Comparison of ENCODE assay signal across 30 cellular contexts in genomic region chr6:24778878-24779277, GRCh38. TPM values are rescaled to one million over a fixed set of nuclear protein-coding genes. Genes with fewer than 3 reads are reported as not detected.
A peak's percentile ranks its signal among the peaks of the same experiment; 100 is the strongest.
DNase-seq lines count a peak whose midpoint lies in the region; ATAC-seq and TF ChIP-seq lines count a peak whose summit lies in the region.
"Had no signal": no experiment of that assay in that cellular context is flagged by ENCODE, and none has a peak within 500 bp of the region (broad histone marks: within the 10 kb centered on the region; RNA-seq: fewer than 3 reads in every experiment).

No MANE protein-coding gene starts in this region.

- BruUV-seq in PC-3 (replicated peaks; lab: Mats Ljungman, UMichigan): no TSS peak

- H4K20me1 ChIP-seq in PC-3 (ENCODE audit: low read length): peaks cover 41% of the 10 kb centered on the region
- H4K20me1 ChIP-seq in hepatocyte (ENCODE audit: insufficient read depth, poor library complexity, severe bottlenecking): no peaks in the 10 kb centered on the region

- H3K36me3 Mint-ChIP-seq in CD4-positive, CD25-positive, alpha-beta regulatory T cell: peaks cover 17% of the 10 kb centered on the region

- no peaks in the 10 kb centered on the region for H3F3A ChIP-seq in PC-3 (ENCODE audit: low read length, unreplicated experiment)

- no peaks in the 10 kb centered on the region for H3K9me3 ChIP-seq in CD4-positive, CD25-positive, alpha-beta regulatory T cell (ENCODE audit: control insufficient read depth in 2 of 2, low read length in 2 of 2)
- H3K9me3 ChIP-seq in PC-3 (ENCODE audit: low read length) (no peaks in the 10 kb centered on the region), hepatocyte (ENCODE audit: low read depth) (no peaks in the 10 kb centered on the region), ovary (no peaks in the 10 kb centered on the region)
- H3K9me3 ChIP-seq: left ventricle myocardium inferior had no signal

- H3K4me2 ChIP-seq in PC-3 (ENCODE audit: low read length) (peak overlapping the region; percentile 66), hepatocyte (peak overlapping the region; percentile 79)

- CTCF ChIA-PET in PC-3 (lab: Charles Lee): no interaction called here

- peaks cover 4% of the 10 kb centered on the region for H3K27me3 Mint-ChIP-seq in CD4-positive, CD25-positive, alpha-beta regulatory T cell
- H3K27me3 Mint-ChIP-seq: activated B cell treated with CpG ODN at 0.5 μM for 24 hours; brain; naive thymus-derived CD4-positive, alpha-beta T cell had no signal

- no peaks in the 10 kb centered on the region for H3K27me3 ChIP-seq in CD4-positive, CD25-positive, alpha-beta regulatory T cell (ENCODE audit: control insufficient read depth, insufficient read depth, low read length)
- no peaks in the 10 kb centered on the region for H3K27me3 ChIP-seq in PC-3 (ENCODE audit: low read length)
- H3K27me3 ChIP-seq in hepatocyte: no peaks in the 10 kb centered on the region
- H3K27me3 ChIP-seq in ovary: no peaks in the 10 kb centered on the region

- peak overlapping the region; percentile 39 for H3K4me3 ChIP-seq in CD4-positive, CD25-positive, alpha-beta regulatory T cell (ENCODE audit: low read depth, low read length)
- H3K4me3 ChIP-seq in PC-3 (ENCODE audit: low read length) (peak overlapping the region; percentile 42; the same call in 1 of the 2 replicates), hepatocyte (no peak overlapping the region), ovary (no peak overlapping the region)
- H3K4me3 ChIP-seq: GM23248, left ventricle myocardium inferior had no signal

- H3K79me2 ChIP-seq in PC-3 (ENCODE audit: low read length): peaks cover 66% of the 10 kb centered on the region
- peaks cover 67% of the 10 kb centered on the region for H3K79me2 ChIP-seq in hepatocyte

- peaks cover 14 to 38% (median 27%) of the 10 kb centered on the region in 4 donors for H3K4me1 Mint-ChIP-seq in CD4-positive, CD25-positive, alpha-beta regulatory T cell

- H2AFZ ChIP-seq in PC-3 (ENCODE audit: low read length) (no peak overlapping the region), hepatocyte (no peak overlapping the region)
- H2AFZ ChIP-seq: GM23248 had no signal

- TF ChIP-seq EP300 in ovary (IDR thresholded peaks at IDR 0.05): no peak

- peaks cover 19% of the 10 kb centered on the region for H3K36me3 ChIP-seq in CD4-positive, CD25-positive, alpha-beta regulatory T cell (ENCODE audit: control insufficient read depth, insufficient read depth, low read length)
- H3K36me3 ChIP-seq in PC-3 (ENCODE audit: low read depth, low read length) (peaks cover 42% of the 10 kb centered on the region), hepatocyte (replicated peaks; ENCODE audit: insufficient read depth, low read depth) (no peaks in the 10 kb centered on the region), ovary (no peaks in the 10 kb centered on the region)

- intact Hi-C loops in PC-3 (cut with micrococcal nuclease): loop anchor here (10.0 kb wide), 1 partner anchor 216 kb away; no protein-coding TSS in a partner anchor
- intact Hi-C loops in ovary (cut with DNase I): loop anchor here in 2 of 4 donors (5.0 to 10.0 kb wide), 2 partner anchors 54 to 57 kb away; no protein-coding TSS in a partner anchor

- DNase-seq in CD4-positive, CD25-positive, alpha-beta regulatory T cell: no peak
- DNase-seq in PC-3 (no peak), hepatocyte (ENCODE audit: low spot score) (no peak), dermis blood vessel endothelial cell (no peak), ovary (no peak), amygdala (lab: John Stamatoyannopoulos, UW) (no peak)
- DNase-seq: activated B cell treated with CpG ODN at 0.5 μM for 24 hours; activated CD4-positive, alpha-beta T cell treated with anti-CD3 and anti-CD28 coated beads, Interleukin-2, amount 50 U/mL, for 4 hours; activated T-cell treated with anti-CD3 and anti-CD28 coated beads for 4 hours; cerebellar nuclear complex; EL; GM23248; HFFc6; islet precursor cell; left ventricle myocardium inferior; MV-4-11; naive thymus-derived CD4-positive, alpha-beta T cell; NCI-H1694; right cardiac atrium; stimulated activated CD4-positive, alpha-beta T cell treated with anti-CD3 and anti-CD28 coated beads, Interleukin-4, amount 100 ng/mL, for 24 hours; substantia nigra; T1000 had no signal

- H3K9ac ChIP-seq in PC-3 (ENCODE audit: low read length): 0 out of 2 replicates have a peak overlapping the region, but pooled peaks have one; percentile 8
- H3K9ac ChIP-seq: GM23248 had no signal

- H3K9me2 ChIP-seq in PC-3 (replicated peaks; ENCODE audit: low read length): no peaks in the 10 kb centered on the region
- no peaks in the 10 kb centered on the region for H3K9me2 ChIP-seq in hepatocyte (replicated peaks; ENCODE audit: insufficient read depth)

- POLR2A ChIA-PET in PC-3 (lab: Charles Lee; ENCODE audit: unreplicated experiment): no interaction called here

- peak overlapping the region; percentile 75 for H3K27ac ChIP-seq in 22Rv1
- H3K27ac ChIP-seq in CD4-positive, CD25-positive, alpha-beta regulatory T cell (ENCODE audit: insufficient read depth, low read length, poor library complexity, severe bottlenecking): no peak overlapping the region
- H3K27ac ChIP-seq in PC-3 (ENCODE audit: low read length): peak overlapping the region; percentile 53
- H3K27ac ChIP-seq in hepatocyte: peak overlapping the region; percentile 14
- no peak overlapping the region for H3K27ac ChIP-seq in ovary
- H3K27ac ChIP-seq: GM23248, left ventricle myocardium inferior had no signal

- H3K9me3 Mint-ChIP-seq in CD4-positive, CD25-positive, alpha-beta regulatory T cell: no peaks in the 10 kb centered on the region
- H3K9me3 Mint-ChIP-seq: activated B cell treated with CpG ODN at 0.5 μM for 24 hours; brain; CD14-positive monocyte; HFFc6; naive thymus-derived CD4-positive, alpha-beta T cell; stimulated activated effector memory CD8-positive, alpha-beta T cell treated with anti-CD3 and anti-CD28 coated beads, Interleukin-12 subunit alpha, Interleukin-12 subunit beta, amount 100 ng/mL, for 72 hours had no signal

- H3K4me3 Mint-ChIP-seq in CD4-positive, CD25-positive, alpha-beta regulatory T cell: peak overlapping the region in 2 of 4 donors; percentile 40 to 70
- H3K4me3 Mint-ChIP-seq: activated B cell treated with CpG ODN at 0.5 μM for 24 hours; CD14-positive monocyte; stimulated activated effector memory CD8-positive, alpha-beta T cell treated with anti-CD3 and anti-CD28 coated beads, Interleukin-12 subunit alpha, Interleukin-12 subunit beta, amount 100 ng/mL, for 72 hours had no signal

- no peak for ATAC-seq in CD4-positive, CD25-positive, alpha-beta regulatory T cell (ENCODE audit: low read depth in 2 of 2)
- no peak for ATAC-seq in PC-3
- ATAC-seq: naive thymus-derived CD4-positive, alpha-beta T cell; right cardiac atrium; Right ventricle myocardium inferior; stimulated activated effector memory CD8-positive, alpha-beta T cell treated with anti-CD3 and anti-CD28 coated beads, Interleukin-12 subunit alpha, Interleukin-12 subunit beta, amount 100 ng/mL, for 72 hours had no signal

- no peak for TF ChIP-seq POLR2A in ovary (IDR thresholded peaks at IDR 0.05)

- TF ChIP-seq CTCF in 22Rv1 (IDR thresholded peaks at IDR 0.05): no peak
- TF ChIP-seq CTCF in PC-3 (conservative IDR thresholded peaks at IDR 0.05; ENCODE audit: low read depth, low read length): no peak
- no peak for TF ChIP-seq CTCF in hepatocyte (IDR thresholded peaks at IDR 0.05; ENCODE audit: poor library complexity)
- no peak for TF ChIP-seq CTCF in ovary (IDR thresholded peaks at IDR 0.05)

- H3K27ac Mint-ChIP-seq in CD4-positive, CD25-positive, alpha-beta regulatory T cell: no peak overlapping the region
- H3K27ac Mint-ChIP-seq: activated B cell treated with CpG ODN at 0.5 μM for 24 hours; stimulated activated effector memory CD8-positive, alpha-beta T cell treated with anti-CD3 and anti-CD28 coated beads, Interleukin-12 subunit alpha, Interleukin-12 subunit beta, amount 100 ng/mL, for 72 hours had no signal

- H3K4me1 ChIP-seq in CD4-positive, CD25-positive, alpha-beta regulatory T cell (ENCODE audit: control insufficient read depth, insufficient read depth, low read length, poor library complexity, severe bottlenecking): peaks cover 25% of the 10 kb centered on the region
- H3K4me1 ChIP-seq in PC-3 (ENCODE audit: insufficient read depth, low read length) (peaks cover 32% of the 10 kb centered on the region), hepatocyte (ENCODE audit: insufficient read depth) (peaks cover 14% of the 10 kb centered on the region), ovary (ENCODE audit: insufficient read depth) (peaks cover 6% of the 10 kb centered on the region)

RNA-seq across cellular contexts. Expression of gene GMNN, which starts 4.1 kb away (rescaled TPM):
- total RNA-seq in CD4-positive, CD25-positive, alpha-beta regulatory T cell: 28.3 TPM
- polyA plus RNA-seq in CD4-positive, CD25-positive, alpha-beta regulatory T cell: 10 to 100 TPM in 3 of 4 donors, 1 to 10 TPM in 1; 9.1 to 13.6 (median 11.4) TPM
- total RNA-seq in PC-3 (2014; rRNA removed) (44.6 and 57.4 TPM in 2 replicates), hepatocyte (66.8 and 73.1 TPM in 2 replicates), dermis blood vessel endothelial cell (20.8 and 35.9 TPM in 2 replicates), ovary (10 to 100 TPM in 2 of 7 donors, 1 to 10 TPM in 5; 4.7 to 36.1 (median 8.8) TPM)
- polyA plus RNA-seq in hepatocyte (65.3 and 76.3 TPM in 2 replicates), ovary (10 to 100 TPM; 17.5 to 26.7 TPM)

RNA-seq across cellular contexts. Expression of gene ARMH2, which starts 19.8 kb away (rescaled TPM):
- total RNA-seq in CD4-positive, CD25-positive, alpha-beta regulatory T cell: 1.8 TPM
- polyA plus RNA-seq in CD4-positive, CD25-positive, alpha-beta regulatory T cell: under 1 TPM in 2 of 4 donors, not detected in 2; 0.27 to 0.29 TPM
- not detected in 2 replicates for total RNA-seq in PC-3 (2014; rRNA removed)
- total RNA-seq in hepatocyte: not detected in 2 replicates
- polyA plus RNA-seq in hepatocyte: not detected in 2 replicates
- total RNA-seq in dermis blood vessel endothelial cell: not detected in 2 replicates
- not detected for total RNA-seq in ovary
- not detected for polyA plus RNA-seq in ovary
- total RNA-seq: GM23248, HFFc6, left ventricle myocardium inferior, NCI-H460, right cardiac atrium, Right ventricle myocardium inferior, ureter had no signal
- polyA plus RNA-seq: adipose tissue, GM23248, right cardiac atrium had no signal

RNA-seq across cellular contexts. Expression of gene C6orf62, which starts 59.9 kb away (rescaled TPM):
- total RNA-seq in CD4-positive, CD25-positive, alpha-beta regulatory T cell: 124 TPM
- 100 to 1,000 TPM in 1 of 4 donors, 10 to 100 TPM in 3; 91.7 to 106 (median 98.6) TPM for polyA plus RNA-seq in CD4-positive, CD25-positive, alpha-beta regulatory T cell
- total RNA-seq in PC-3 (2014; rRNA removed) (81.8 and 91.5 TPM in 2 replicates), hepatocyte (64.1 and 72.1 TPM in 2 replicates), dermis blood vessel endothelial cell (111 and 205 TPM in 2 replicates), ovary (100 to 1,000 TPM in 1 of 7 donors, 10 to 100 TPM in 6; 40.6 to 101 (median 76.0) TPM)
- polyA plus RNA-seq in hepatocyte (27.2 and 29.6 TPM in 2 replicates), ovary (10 to 100 TPM; 60.7 to 87.3 TPM)

Comparison
In these comparisons a context has a peak if more than half of its experiments do, and no peak if none do; other contexts are left out.
1. H3K27ac ChIP-seq: peak in 22Rv1 (single experiment), PC-3 (single experiment) and hepatocyte (single experiment); none in CD4-positive, CD25-positive, alpha-beta regulatory T cell (single experiment) and ovary (0 of 2).
2. H3K4me3 ChIP-seq: peak in CD4-positive, CD25-positive, alpha-beta regulatory T cell (single experiment) and PC-3 (single experiment); none in hepatocyte (single experiment) and ovary (single experiment).